ENCODE assay signal across 9 cellular contexts in genomic region chr1:156090822-156091188, GRCh38. TPM values are rescaled to one million over a fixed set of nuclear protein-coding genes. Genes with fewer than 3 reads are reported as not detected.
DNase-seq lines count a peak whose midpoint lies in the region; ATAC-seq, FAIRE-seq and TF ChIP-seq lines count a peak whose summit lies in the region.
"Had no signal": no experiment of that assay in that cellular context is flagged by ENCODE, and none has a peak within 500 bp of the region (broad histone marks: within the 10 kb centered on the region; RNA-seq: fewer than 3 reads in every experiment).

No MANE protein-coding gene starts in this region.

- no peak overlapping the region for H3K4me3 ChIP-seq in Caco-2 (ENCODE audit: low read depth, low read length)
- H3K4me3 ChIP-seq in HFF-Myc (replicated peaks; ENCODE audit: low read depth, low read length) = no peak overlapping the region
- no peak overlapping the region for H3K4me3 ChIP-seq in bronchial epithelial cell (ENCODE audit: low read depth, low read length)
- H3K4me3 ChIP-seq: SK-N-MC had no signal

- intact Hi-C loops in Caco-2 (cut with micrococcal nuclease; ENCODE audit: unreplicated experiment) = loop anchor here (1.0 kb wide), 1 partner anchor 39 kb away; no protein-coding TSS in a partner anchor

- H3K4me1 ChIP-seq in Caco-2 = peaks cover 24% of the 10 kb centered on the region

- H3K27me3 ChIP-seq in Caco-2 (replicated peaks; ENCODE audit: control insufficient read depth, insufficient read depth, low read length) (no peaks in the 10 kb centered on the region), bronchial epithelial cell (ENCODE audit: control insufficient read depth, insufficient read depth, low read length) (no peaks in the 10 kb centered on the region)

- no peak for FAIRE-seq in bronchial epithelial cell (lab: Jason Lieb, UNC)

- POLR2A ChIA-PET in Caco-2 (lab: Charles Lee) = no interaction called here

- ATAC-seq in GM19467 (IDR thresholded peaks at IDR 0.05; ENCODE audit: unreplicated experiment) = no peak

- TF ChIP-seq CTCF in Caco-2 (IDR thresholded peaks at IDR 0.05; ENCODE audit: insufficient read depth in 1 of 2, low read depth in 1 of 2, low read length in 1 of 2, severe bottlenecking in 1 of 2, unreplicated experiment in 1 of 2) (peak; percentile 76 to 92), HFF-Myc (IDR thresholded peaks at IDR 0.05; ENCODE audit: low read depth, low read length, missing control alignments) (peak; percentile 75), bronchial epithelial cell (IDR thresholded peaks at IDR 0.05; ENCODE audit: insufficient read depth, low read length, severe bottlenecking) (peak; percentile 86)

- H3K36me3 Mint-ChIP-seq in Caco-2 (ENCODE audit: insufficient read depth, unreplicated experiment) = peaks cover 15% of the 10 kb centered on the region

- H3K27me3 Mint-ChIP-seq in Caco-2 (ENCODE audit: insufficient read depth, unreplicated experiment) = no peaks in the 10 kb centered on the region

- no peak overlapping the region for H3K4me3 Mint-ChIP-seq in Caco-2 (ENCODE audit: unreplicated experiment)

- H3K27ac Mint-ChIP-seq in Caco-2 (ENCODE audit: unreplicated experiment) = peak overlapping the region; percentile 60

- H3K36me3 ChIP-seq in Caco-2 (ENCODE audit: control insufficient read depth, insufficient read depth, low read length) (peaks cover 1% of the 10 kb centered on the region; the same call in 1 of the 2 replicates), bronchial epithelial cell (ENCODE audit: control insufficient read depth, insufficient read depth, low read length) (no peaks in the 10 kb centered on the region)

- CTCF ChIA-PET in Caco-2 (lab: Charles Lee) = interaction anchor here (1.0 to 1.9 kb wide), 5 partner anchors 10 to 134 kb away, joined by 3 to 11 read pairs (median 4); no protein-coding TSS in a partner anchor

- BruUV-seq in Caco-2 (replicated peaks; lab: Mats Ljungman, UMichigan) = no TSS peak

- H3K4me1 Mint-ChIP-seq in Caco-2 (ENCODE audit: low read depth, unreplicated experiment) = peaks cover 29% of the 10 kb centered on the region

- H3K9me3 Mint-ChIP-seq in Caco-2 (ENCODE audit: unreplicated experiment) = no peaks in the 10 kb centered on the region

- DNase-seq in Caco-2 = peak; percentile 86 to 89
- no peak for DNase-seq in HFF-Myc (ENCODE audit: extremely low read depth, low read depth)
- DNase-seq in NCI-H2196 treated with DMSO at 0.1 percent for 48 hours (lab: John Stamatoyannopoulos, UW; ENCODE audit: unreplicated experiment) = peak; percentile 52
- peak; percentile 85 for DNase-seq in activated CD4-positive, CD25-positive, alpha-beta regulatory T cell treated with anti-CD3 and anti-CD28 coated beads, Interleukin-2, amount 50 U/mL, for 16 hours (ENCODE audit: low read depth, low spot score)
- DNase-seq in bronchial epithelial cell (ENCODE audit: low read depth) = peak; percentile 69
- peak; percentile 89 for DNase-seq in kidney tubule cell (ENCODE audit: low spot score)
- DNase-seq in stimulated activated CD4-positive, alpha-beta T cell treated with anti-CD3 and anti-CD28 coated beads, Interleukin-2, amount 100 ng/mL, for 48 hours = peak; percentile 94

- no peaks in the 10 kb centered on the region for H3K9me3 ChIP-seq in Caco-2

RNA-seq across cellular contexts. Expression of gene MEX3A, which starts 8.5 kb away (rescaled TPM):
- total RNA-seq in Caco-2 (2022) = 8.9 and 12.2 TPM in 2 replicates
- 0.13 and 0.53 TPM in 2 replicates for total RNA-seq in bronchial epithelial cell

RNA-seq across cellular contexts. Expression of gene LMNA, which starts 23.7 kb away (rescaled TPM):
- 112 and 113 TPM in 2 replicates for total RNA-seq in Caco-2 (2022)
- 561 and 638 TPM in 2 replicates for total RNA-seq in bronchial epithelial cell

RNA-seq across cellular contexts. Expression of gene RAB25, which starts 29.8 kb away (rescaled TPM):
- total RNA-seq in Caco-2 (2022) (138 and 141 TPM in 2 replicates), bronchial epithelial cell (30.3 and 83.7 TPM in 2 replicates)

RNA-seq across cellular contexts. Expression of gene LAMTOR2, which starts 36.2 kb away (rescaled TPM):
- total RNA-seq in Caco-2 (2022) (49.4 and 49.5 TPM in 2 replicates), bronchial epithelial cell (46.6 and 74.6 TPM in 2 replicates)

RNA-seq across cellular contexts. Expression of gene UBQLN4, which starts 37.2 kb away (rescaled TPM):
- total RNA-seq in Caco-2 (2022) (60.9 and 65.5 TPM in 2 replicates), bronchial epithelial cell (13.7 and 17.4 TPM in 2 replicates)
